29 cellular contexts compared by ENCODE assay signal in genomic region chr3:160124224-160124623, GRCh38.
"Had no signal": no experiment of that assay in that cellular context is flagged by ENCODE, and none has a peak within 500 bp of the region (broad histone marks: within the 10 kb centered on the region; RNA-seq: fewer than 3 reads in every experiment).

No MANE protein-coding gene starts in this region.

- H3K4me1 ChIP-seq: ascending aorta, breast epithelium, colonic mucosa had no signal

- H3K9me3 Mint-ChIP-seq: activated naive CD4-positive, alpha-beta T cell treated with anti-CD3 and anti-CD28 coated beads, Interleukin-2, amount 10 ng/mL, durations not matched to agents 7 days and 5 days had no signal

- H3K36me3 Mint-ChIP-seq: activated CD8-positive, alpha-beta memory T cell treated with anti-CD3 and anti-CD28 coated beads, Interleukin-2, amount 10 ng/mL, durations not matched to agents 7 days and 5 days; activated naive CD4-positive, alpha-beta T cell treated with anti-CD3 and anti-CD28 coated beads, Interleukin-2, amount 10 ng/mL, durations not matched to agents 7 days and 5 days; activated naive CD4-positive, alpha-beta T cell treated with anti-CD3 and anti-CD28 coated beads, Interleukin-2, amount 50 U/mL, for 72 hours; activated naive CD8-positive, alpha-beta T cell treated with anti-CD3 and anti-CD28 coated beads, Interleukin-2, amount 10 ng/mL, durations not matched to agents 7 days and 5 days; brain had no signal

- H3K9me3 ChIP-seq: ascending aorta, colonic mucosa had no signal

- H3K36me3 ChIP-seq: ascending aorta, breast epithelium, cardiac muscle cell, colonic mucosa, esophagus squamous epithelium had no signal

- ATAC-seq: activated CD4-positive, alpha-beta T cell treated with anti-CD3 and anti-CD28 coated beads for 36 hours; activated CD8-positive, alpha-beta memory T cell treated with anti-CD3 and anti-CD28 coated beads, Interleukin-2, amount 10 ng/mL, durations not matched to agents 7 days and 5 days; activated CD8-positive, alpha-beta T cell treated with anti-CD3 and anti-CD28 coated beads, Interleukin-2, amount 10 ng/mL, durations not matched to agents 7 days and 5 days had no signal

- H3K27me3 ChIP-seq: ascending aorta, breast epithelium, cardiac muscle cell, colonic mucosa, esophagus squamous epithelium had no signal

- H3K4me3 ChIP-seq: ascending aorta, breast epithelium, cardiac muscle cell, colonic mucosa, esophagus squamous epithelium had no signal

- H3K4me1 Mint-ChIP-seq: activated CD4-positive, alpha-beta T cell treated with anti-CD3 and anti-CD28 coated beads for 36 hours; activated naive CD4-positive, alpha-beta T cell treated with anti-CD3 and anti-CD28 coated beads, Interleukin-2, amount 10 ng/mL, durations not matched to agents 7 days and 5 days; activated naive CD8-positive, alpha-beta T cell treated with anti-CD3 and anti-CD28 coated beads, Interleukin-2, amount 10 ng/mL, durations not matched to agents 7 days and 5 days had no signal

- H3K4me3 Mint-ChIP-seq: activated CD4-positive, alpha-beta memory T cell treated with anti-CD3 and anti-CD28 coated beads for 36 hours; activated CD4-positive, alpha-beta T cell treated with anti-CD3 and anti-CD28 coated beads for 36 hours; activated CD4-positive, alpha-beta T cell treated with anti-CD3 and anti-CD28 coated beads, Interleukin-2, amount 10 ng/mL, durations not matched to agents 24 days and 14 days; activated CD8-positive, alpha-beta memory T cell treated with anti-CD3 and anti-CD28 coated beads, Interleukin-2, amount 10 ng/mL, durations not matched to agents 7 days and 5 days; activated CD8-positive, alpha-beta T cell treated with anti-CD3 and anti-CD28 coated beads, Interleukin-2, amount 10 ng/mL, durations not matched to agents 7 days and 5 days; activated naive CD4-positive, alpha-beta T cell treated with anti-CD3 and anti-CD28 coated beads, Interleukin-2, amount 10 ng/mL, durations not matched to agents 7 days and 5 days; activated naive CD8-positive, alpha-beta T cell treated with anti-CD3 and anti-CD28 coated beads, Interleukin-2, amount 10 ng/mL, durations not matched to agents 7 days and 5 days; brain had no signal

- DNase-seq: activated CD4-positive, alpha-beta memory T cell treated with anti-CD3 and anti-CD28 coated beads for 36 hours; activated CD4-positive, alpha-beta T cell treated with anti-CD3 and anti-CD28 coated beads for 36 hours; activated CD4-positive, alpha-beta T cell treated with anti-CD3 and anti-CD28 coated beads, Interleukin-2, amount 10 ng/mL, durations not matched to agents 24 days and 14 days; activated CD4-positive, CD25-positive, alpha-beta regulatory T cell; activated CD4-positive, CD25-positive, alpha-beta regulatory T cell treated with anti-CD3 and anti-CD28 coated beads, Interleukin-2, amount 50 U/mL, for 72 hours; activated CD8-positive, alpha-beta memory T cell treated with anti-CD3 and anti-CD28 coated beads, Interleukin-2, amount 10 ng/mL, durations not matched to agents 7 days and 5 days; activated CD8-positive, alpha-beta memory T cell treated with anti-CD3 and anti-CD28 coated beads, Interleukin-2, amount 50 U/mL, for 4 hours; activated CD8-positive, alpha-beta T cell treated with anti-CD3 and anti-CD28 coated beads, Interleukin-2, amount 10 ng/mL, durations not matched to agents 7 days and 5 days; activated gamma-delta T cell; activated naive CD4-positive, alpha-beta T cell; activated naive CD4-positive, alpha-beta T cell treated with anti-CD3 and anti-CD28 coated beads, Interleukin-2, amount 10 ng/mL, durations not matched to agents 7 days and 5 days; activated naive CD8-positive, alpha-beta T cell treated with anti-CD3 and anti-CD28 coated beads, Interleukin-2, amount 10 ng/mL, durations not matched to agents 7 days and 5 days; activated T-cell treated with anti-CD3 and anti-CD28 coated beads, Interleukin-2, amount 50 U/mL, for 1 hour; central memory CD4-positive, alpha-beta T cell; cerebellar nuclear complex; colonic mucosa; effector CD8-positive, alpha-beta T cell; esophagus squamous epithelium; head of caudate nucleus; hippocampal formation had no signal

- H3K27ac Mint-ChIP-seq: activated CD4-positive, alpha-beta memory T cell treated with anti-CD3 and anti-CD28 coated beads for 36 hours; activated CD4-positive, alpha-beta T cell treated with anti-CD3 and anti-CD28 coated beads for 36 hours; activated CD4-positive, alpha-beta T cell treated with anti-CD3 and anti-CD28 coated beads, Interleukin-2, amount 10 ng/mL, durations not matched to agents 24 days and 14 days; activated CD8-positive, alpha-beta memory T cell treated with anti-CD3 and anti-CD28 coated beads, Interleukin-2, amount 10 ng/mL, durations not matched to agents 7 days and 5 days; activated CD8-positive, alpha-beta T cell treated with anti-CD3 and anti-CD28 coated beads, Interleukin-2, amount 10 ng/mL, durations not matched to agents 7 days and 5 days; activated naive CD4-positive, alpha-beta T cell treated with anti-CD3 and anti-CD28 coated beads, Interleukin-2, amount 10 ng/mL, durations not matched to agents 7 days and 5 days; activated naive CD4-positive, alpha-beta T cell treated with anti-CD3 and anti-CD28 coated beads, Interleukin-2, amount 50 U/mL, for 72 hours; activated naive CD8-positive, alpha-beta T cell treated with anti-CD3 and anti-CD28 coated beads, Interleukin-2, amount 10 ng/mL, durations not matched to agents 7 days and 5 days; brain had no signal

- FAIRE-seq: endometrium, endothelial cell of umbilical vein, frontal cortex had no signal

- H3K27ac ChIP-seq: ascending aorta, breast epithelium, cardiac muscle cell, colonic mucosa, epithelial cell of prostate, esophagus squamous epithelium had no signal
